19 cellular contexts compared by ENCODE assay signal in genomic region chr4:100828986-100829685, GRCh38.
DNase-seq lines count a peak whose midpoint lies in the region; ATAC-seq and TF ChIP-seq lines count a peak whose summit lies in the region.
"Had no signal": no experiment of that assay in that cellular context is flagged by ENCODE, and none has a peak within 500 bp of the region (broad histone marks: within the 10 kb centered on the region; RNA-seq: fewer than 3 reads in every experiment).

No MANE protein-coding gene starts in this region.

- H3K27ac Mint-ChIP-seq in activated T-cell treated with anti-CD3 and anti-CD28 coated beads, Interleukin-2, amount 50 U/mL, for 72 hours: no peak overlapping the region
- H3K27ac Mint-ChIP-seq: activated naive CD4-positive, alpha-beta T cell treated with anti-CD3 and anti-CD28 coated beads for 36 hours; mesothelial cell of epicardium had no signal

- H3K4me3 ChIP-seq in epithelial cell of proximal tubule (ENCODE audit: low read depth, low read length): no peak overlapping the region
- no peak overlapping the region for H3K4me3 ChIP-seq in osteoblast (ENCODE audit: insufficient read depth, low read length)
- H3K4me3 ChIP-seq: esophagus squamous epithelium, K562 had no signal

- ATAC-seq in GM19023 (IDR thresholded peaks at IDR 0.05; ENCODE audit: unreplicated experiment): no peak
- no peak for ATAC-seq in activated T-cell treated with anti-CD3 and anti-CD28 coated beads, Interleukin-2, amount 50 U/mL, for 72 hours (replicated peaks in 1 of 2)
- ATAC-seq: K562; Panc1; stimulated activated naive CD8-positive, alpha-beta T cell treated with anti-CD3 and anti-CD28 coated beads, Interleukin-15, Interleukin-2, amounts not matched to agents 100 U/mL and 50 U/mL, for 24 hours had no signal

- TF ChIP-seq CTCF in epithelial cell of proximal tubule (conservative IDR thresholded peaks at IDR 0.05; ENCODE audit: low read depth, low read length) (no peak), osteoblast (IDR thresholded peaks at IDR 0.05; ENCODE audit: extremely low read depth, low read depth, low read length) (no peak)

- no peaks in the 10 kb centered on the region for H3K4me1 ChIP-seq in osteoblast (ENCODE audit: insufficient read depth, low read length)
- H3K4me1 ChIP-seq: esophagus squamous epithelium had no signal

- no peaks in the 10 kb centered on the region for H3K36me3 ChIP-seq in osteoblast (ENCODE audit: insufficient read depth, low read length)
- H3K36me3 ChIP-seq: esophagus squamous epithelium had no signal

- no peaks in the 10 kb centered on the region for H4K20me1 ChIP-seq in osteoblast (ENCODE audit: insufficient read depth, low read length)

- H3K4me3 Mint-ChIP-seq in activated T-cell treated with anti-CD3 and anti-CD28 coated beads, Interleukin-2, amount 50 U/mL, for 72 hours: no peak overlapping the region
- H3K4me3 Mint-ChIP-seq: activated naive CD4-positive, alpha-beta T cell treated with anti-CD3 and anti-CD28 coated beads for 36 hours; mesothelial cell of epicardium had no signal

- no peak overlapping the region for H3K27ac ChIP-seq in osteoblast (ENCODE audit: low read depth, low read length)
- H3K27ac ChIP-seq: esophagus squamous epithelium had no signal

- H3K27me3 Mint-ChIP-seq in activated T-cell treated with anti-CD3 and anti-CD28 coated beads, Interleukin-2, amount 50 U/mL, for 72 hours (ENCODE audit: low read depth): peaks cover 6% of the 10 kb centered on the region

- no peaks in the 10 kb centered on the region for H3K9me3 ChIP-seq in osteoblast (ENCODE audit: low read depth, low read length)
- H3K9me3 ChIP-seq: esophagus squamous epithelium had no signal

- peaks cover 4% of the 10 kb centered on the region for H3K4me1 Mint-ChIP-seq in activated T-cell treated with anti-CD3 and anti-CD28 coated beads, Interleukin-2, amount 50 U/mL, for 72 hours (ENCODE audit: low read depth)

- H3K4me2 ChIP-seq in osteoblast (ENCODE audit: insufficient read depth, low read length): no peak overlapping the region

- peaks cover 4% of the 10 kb centered on the region in 2 donors for H3K36me3 Mint-ChIP-seq in activated T-cell treated with anti-CD3 and anti-CD28 coated beads, Interleukin-2, amount 50 U/mL, for 72 hours (ENCODE audit: insufficient read depth in 2 of 2)
- H3K36me3 Mint-ChIP-seq: mesothelial cell of epicardium had no signal

- H2AFZ ChIP-seq in osteoblast (ENCODE audit: low read length): no peak overlapping the region

- H3K27me3 ChIP-seq in osteoblast (ENCODE audit: insufficient read depth, low read length): no peaks in the 10 kb centered on the region
- H3K27me3 ChIP-seq: esophagus squamous epithelium had no signal

- DNase-seq in EH (ENCODE audit: low read depth) (peak; percentile 45), RPMI7951 (ENCODE audit: low read depth) (peak; percentile 3), epithelial cell of proximal tubule (ENCODE audit: low read depth) (peak; percentile 13), osteoblast (ENCODE audit: insufficient read length, low spot score, missing footprints) (peak; percentile 25), SKM-1 treated with dmso at 0.1 percent for 144 hours (lab: John Stamatoyannopoulos, UW; ENCODE audit: unreplicated experiment) (no peak), NCI-H524 treated with DMSO at 0.1 percent for 48 hours (lab: John Stamatoyannopoulos, UW) (no peak)
- no peak for DNase-seq in activated T-cell treated with anti-CD3 and anti-CD28 coated beads, Interleukin-2, amount 50 U/mL, for 72 hours
- DNase-seq: activated CD4-positive, alpha-beta T cell treated with anti-CD3 and anti-CD28 coated beads, Interleukin-2, amount 50 U/mL, for 4 hours; activated naive CD4-positive, alpha-beta T cell treated with anti-CD3 and anti-CD28 coated beads for 36 hours; activated T-cell treated with anti-CD3 and anti-CD28 coated beads for 4 hours; esophagus squamous epithelium; kidney glomerular epithelial cell; NCI-H1105; NCI-H748 treated with DMSO at 0.1 percent for 48 hours; stimulated activated naive CD8-positive, alpha-beta T cell treated with anti-CD3 and anti-CD28 coated beads, Interleukin-15, Interleukin-2, amounts not matched to agents 100 U/mL and 50 U/mL, for 24 hours had no signal

- H3K9me3 Mint-ChIP-seq in activated T-cell treated with anti-CD3 and anti-CD28 coated beads, Interleukin-2, amount 50 U/mL, for 72 hours: peaks cover 7 to 9% of the 10 kb centered on the region in 2 donors

- no peaks in the 10 kb centered on the region for H3K79me2 ChIP-seq in osteoblast (ENCODE audit: insufficient read depth, low read length)

Comparison
In these comparisons a context has a peak if more than half of its experiments do, and no peak if none do; other contexts are left out.
1. DNase-seq: peak in EH (single experiment), RPMI7951 (single experiment), epithelial cell of proximal tubule (single experiment) and osteoblast (single experiment); none in SKM-1 treated with dmso at 0.1 percent for 144 hours (single experiment), NCI-H524 treated with DMSO at 0.1 percent for 48 hours (single experiment) and activated T-cell treated with anti-CD3 and anti-CD28 coated beads, Interleukin-2, amount 50 U/mL, for 72 hours (0 of 2).